Comparison of ENCODE assay signal across 1 cellular context in genomic region chr20:57711311-57711712, GRCh38.
TF ChIP-seq lines count a peak whose summit lies in the region.

No MANE protein-coding gene starts in this region.

TF ChIP-seq in IMR-90, 13 proteins besides CTCF, POLR2A, EP300 and RAD21 (continued from another document):
- TF ChIP-seq SMC3 (IDR thresholded peaks at IDR 0.05; ENCODE audit: low read depth, low read length) (no peak), BHLHE40 (IDR thresholded peaks at IDR 0.05; ENCODE audit: low read depth, low read length) (no peak), CHD1 (IDR thresholded peaks at IDR 0.05; ENCODE audit: low read depth, low read length) (no peak), NFE2L2 (IDR thresholded peaks at IDR 0.05; ENCODE audit: low read depth, low read length) (no peak), MAZ (IDR thresholded peaks at IDR 0.05; ENCODE audit: borderline replicate concordance, low read depth, low read length) (no peak), ELK1 (IDR thresholded peaks at IDR 0.05; ENCODE audit: borderline replicate concordance, low read depth, low read length) (no peak), MAFK (IDR thresholded peaks at IDR 0.05; ENCODE audit: low read depth, low read length) (no peak), USF2 (IDR thresholded peaks at IDR 0.05; ENCODE audit: low read depth, low read length) (no peak), RFX5 (IDR thresholded peaks at IDR 0.05; ENCODE audit: low read depth, low read length) (no peak)
